ENCODE assay signal across 10 cellular contexts in the genomic region with DNA sequence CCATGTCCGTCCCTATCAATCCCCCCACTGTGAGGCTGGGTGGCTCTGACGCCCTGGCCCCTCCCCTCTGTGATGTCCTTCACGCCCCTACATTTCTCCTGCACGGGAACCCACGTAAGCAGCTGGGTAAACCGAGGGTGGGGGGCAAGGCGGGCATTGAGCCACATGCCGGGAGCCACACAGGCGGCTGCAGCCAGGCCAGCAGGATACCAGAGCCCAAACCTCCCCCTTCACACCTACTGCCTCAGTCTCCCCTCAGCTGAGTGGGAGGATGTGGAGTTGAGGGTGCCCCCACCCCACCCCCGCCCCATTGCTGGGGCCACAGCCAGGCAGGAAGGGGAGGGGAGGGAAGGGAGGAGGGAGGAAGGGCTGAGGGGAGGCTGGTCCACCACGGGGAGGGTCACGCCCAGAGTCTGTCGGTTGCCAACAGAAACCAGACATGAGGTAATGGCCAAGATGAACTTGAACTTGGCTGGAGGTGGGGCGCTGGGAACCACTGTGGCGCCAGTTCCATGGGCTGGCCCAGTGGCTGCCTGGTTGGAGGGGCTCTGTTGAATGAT. TPM values are rescaled to one million over a fixed set of nuclear protein-coding genes. Genes with fewer than 3 reads are reported as not detected.
DNase-seq lines count a peak whose midpoint lies in the region; ATAC-seq and TF ChIP-seq lines count a peak whose summit lies in the region.
"Had no signal": no experiment of that assay in that cellular context is flagged by ENCODE, and none has a peak within 500 bp of the region (broad histone marks: within the 10 kb centered on the region; RNA-seq: fewer than 3 reads in every experiment).

No MANE protein-coding gene starts in this region.

- H3K9ac ChIP-seq in smooth muscle cell (ENCODE audit: low read depth), result peak overlapping the region; percentile 92
- H3K9ac ChIP-seq in Karpas-422 (ENCODE audit: low read length), result no peak overlapping the region

- peak overlapping the region; percentile 77 to 89 for H3K27ac ChIP-seq in breast epithelium
- H3K27ac ChIP-seq in smooth muscle cell (ENCODE audit: low read depth), result peak overlapping the region; percentile 98
- H3K27ac ChIP-seq in Karpas-422 (ENCODE audit: low read length), result no peak overlapping the region
- H3K27ac ChIP-seq in SJCRH30, result no peak overlapping the region
- H3K27ac ChIP-seq: HL-60 had no signal

- H3K4me2 ChIP-seq in smooth muscle cell (peak overlapping the region; percentile 71), Karpas-422 (ENCODE audit: low read depth, low read length, poor library complexity, severe bottlenecking) (no peak overlapping the region)

- no peaks in the 10 kb centered on the region for H3K27me3 ChIP-seq in breast epithelium
- no peaks in the 10 kb centered on the region for H3K27me3 ChIP-seq in smooth muscle cell (ENCODE audit: low read depth)
- no peaks in the 10 kb centered on the region for H3K27me3 ChIP-seq in Karpas-422 (ENCODE audit: low read length)
- H3K27me3 ChIP-seq in SJCRH30, result no peaks in the 10 kb centered on the region

- H3K79me2 ChIP-seq in smooth muscle cell (ENCODE audit: low read depth) (no peaks in the 10 kb centered on the region), Karpas-422 (ENCODE audit: low read length) (no peaks in the 10 kb centered on the region)

- H2AFZ ChIP-seq in smooth muscle cell (ENCODE audit: low read depth) (no peak overlapping the region), Karpas-422 (ENCODE audit: low read length) (no peak overlapping the region)

- H3F3A ChIP-seq in smooth muscle cell (ENCODE audit: low read depth), result peaks cover 13% of the 10 kb centered on the region

- no peaks in the 10 kb centered on the region for H3K9me2 ChIP-seq in Karpas-422 (replicated peaks; ENCODE audit: insufficient read depth, low read length)

- H3K4me1 ChIP-seq in breast epithelium, result peaks cover 0 to 4% of the 10 kb centered on the region in 2 donors
- H3K4me1 ChIP-seq in smooth muscle cell (ENCODE audit: low read depth), result peaks cover 23% of the 10 kb centered on the region
- peaks cover 15% of the 10 kb centered on the region for H3K4me1 ChIP-seq in Karpas-422 (ENCODE audit: low read length)
- H3K4me1 ChIP-seq in SJCRH30, result no peaks in the 10 kb centered on the region

- H4K20me1 ChIP-seq in smooth muscle cell (ENCODE audit: low read depth) (no peaks in the 10 kb centered on the region), Karpas-422 (ENCODE audit: insufficient read depth, low read depth, low read length) (no peaks in the 10 kb centered on the region)

- no peak for ATAC-seq in GM21390 (IDR thresholded peaks at IDR 0.05; ENCODE audit: unreplicated experiment)

- no peaks in the 10 kb centered on the region for H3K9me3 ChIP-seq in breast epithelium
- H3K9me3 ChIP-seq in smooth muscle cell (replicated peaks; ENCODE audit: low read depth), result no peaks in the 10 kb centered on the region
- H3K9me3 ChIP-seq in Karpas-422 (ENCODE audit: low read length), result no peaks in the 10 kb centered on the region
- no peaks in the 10 kb centered on the region for H3K9me3 ChIP-seq in SJCRH30 (replicated peaks)

- H3K4me3 ChIP-seq in breast epithelium (peak overlapping the region in 1 of 3 donors; percentile 43), smooth muscle cell (peak overlapping the region; percentile 0), Karpas-422 (ENCODE audit: low read length) (no peak overlapping the region), SJCRH30 (no peak overlapping the region)

- TF ChIP-seq CTCF in breast epithelium (IDR thresholded peaks at IDR 0.05), result no peak
- TF ChIP-seq CTCF in smooth muscle cell (IDR thresholded peaks at IDR 0.05; ENCODE audit: borderline replicate concordance, insufficient read depth, poor library complexity, severe bottlenecking), result no peak

- DNase-seq in HUDEP-2 (lab: John Stamatoyannopoulos, UW; ENCODE audit: unreplicated experiment in 76 of 76) (peak in 60 of 76 experiments; percentile 13 to 77 (median 52)), breast epithelium (ENCODE audit: low spot score in 2 of 2) (peak; percentile 71 to 82), iPS-NIHi11 (ENCODE audit: low spot score) (peak; percentile 84), smooth muscle cell (lab: John Stamatoyannopoulos, UW; ENCODE audit: unreplicated experiment) (peak; percentile 91), Karpas-422 (no peak), SJCRH30 (no peak)
- no peak for DNase-seq in activated naive CD4-positive, alpha-beta T cell treated with anti-CD3 and anti-CD28 coated beads, Interleukin-2, amount 50 U/mL, for 16 hours

- no peak for TF ChIP-seq POLR2A in breast epithelium (IDR thresholded peaks at IDR 0.05)

- intact Hi-C loops in breast epithelium (cut with DNase I; ENCODE audit: low total_unique reads), result no loop called here

- H3K36me3 ChIP-seq in breast epithelium, result no peaks in the 10 kb centered on the region
- H3K36me3 ChIP-seq in smooth muscle cell (ENCODE audit: low read depth), result no peaks in the 10 kb centered on the region
- no peaks in the 10 kb centered on the region for H3K36me3 ChIP-seq in Karpas-422 (ENCODE audit: insufficient read depth, low read length)
- peaks cover 18% of the 10 kb centered on the region for H3K36me3 ChIP-seq in SJCRH30

- WGBS in smooth muscle cell (ENCODE audit: low lambda C conversion rate), result 8% methylated on average over 10 of the region's 15 CpGs

RNA-seq across cellular contexts. Expression of a gene that starts 20.9 kb away (rescaled TPM):
- 1 to 10 TPM in 2 of 3 donors, not detected in 1; 2.0 to 6.7 TPM for total RNA-seq in breast epithelium
- 1.1 TPM in 1 of 2 replicates, not detected in the other for total RNA-seq in smooth muscle cell
- polyA plus RNA-seq in smooth muscle cell, result not detected in 2 replicates
- 0.89 and 1.2 TPM in 2 replicates for total RNA-seq in Karpas-422 (2014; rRNA removed; shearing (Covaris generic); ENCODE audit: low replicate concordance)
- total RNA-seq in SJCRH30 (2014; rRNA removed; shearing (Covaris generic)), result not detected in 2 replicates
- total RNA-seq: bronchial epithelial cell had no signal

RNA-seq across cellular contexts. Expression of a gene that starts 23.8 kb away (rescaled TPM):
- not detected for total RNA-seq in breast epithelium
- not detected in 2 replicates for total RNA-seq in smooth muscle cell
- polyA plus RNA-seq in smooth muscle cell, result not detected in 2 replicates
- total RNA-seq in Karpas-422 (2014; rRNA removed; shearing (Covaris generic); ENCODE audit: low replicate concordance), result not detected in 2 replicates
- total RNA-seq in SJCRH30 (2014; rRNA removed; shearing (Covaris generic)), result not detected in 2 replicates
- total RNA-seq: bronchial epithelial cell had no signal

RNA-seq across cellular contexts. Expression of a gene that starts 41.1 kb away (rescaled TPM):
- total RNA-seq in breast epithelium, result 10 to 100 TPM; 11.6 to 13.4 (median 12.2) TPM
- 8.1 and 8.7 TPM in 2 replicates for total RNA-seq in smooth muscle cell
- polyA plus RNA-seq in smooth muscle cell, result 27.0 and 27.2 TPM in 2 replicates
- total RNA-seq in Karpas-422 (2014; rRNA removed; shearing (Covaris generic); ENCODE audit: low replicate concordance), result 0.89 and 10.4 TPM in 2 replicates
- total RNA-seq in SJCRH30 (2014; rRNA removed; shearing (Covaris generic)), result 11.7 and 12.3 TPM in 2 replicates

RNA-seq across cellular contexts. Expression of a gene that starts 46.7 kb away (rescaled TPM):
- total RNA-seq in breast epithelium, result 10 to 100 TPM; 15.8 to 28.7 (median 26.5) TPM
- total RNA-seq in smooth muscle cell, result 16.3 and 33.9 TPM in 2 replicates
- polyA plus RNA-seq in smooth muscle cell, result 49.7 and 64.8 TPM in 2 replicates
- total RNA-seq in Karpas-422 (2014; rRNA removed; shearing (Covaris generic); ENCODE audit: low replicate concordance), result 22.8 and 41.6 TPM in 2 replicates
- 31.4 and 31.8 TPM in 2 replicates for total RNA-seq in SJCRH30 (2014; rRNA removed; shearing (Covaris generic))

Comparison
In these comparisons a context has a peak if more than half of its experiments do, and no peak if none do; other contexts are left out.
1. DNase-seq: peak in HUDEP-2 (60 of 76), breast epithelium (2 of 2), iPS-NIHi11 (single experiment) and smooth muscle cell (single experiment); none in Karpas-422 (single experiment), SJCRH30 (0 of 2) and activated naive CD4-positive, alpha-beta T cell treated with anti-CD3 and anti-CD28 coated beads, Interleukin-2, amount 50 U/mL, for 16 hours (single experiment).
2. H3K27ac ChIP-seq: peak in breast epithelium (2 of 2) and smooth muscle cell (single experiment); none in Karpas-422 (single experiment) and SJCRH30 (single experiment).